Comparison of ENCODE assay signal across 37 cellular contexts in the genomic region with DNA sequence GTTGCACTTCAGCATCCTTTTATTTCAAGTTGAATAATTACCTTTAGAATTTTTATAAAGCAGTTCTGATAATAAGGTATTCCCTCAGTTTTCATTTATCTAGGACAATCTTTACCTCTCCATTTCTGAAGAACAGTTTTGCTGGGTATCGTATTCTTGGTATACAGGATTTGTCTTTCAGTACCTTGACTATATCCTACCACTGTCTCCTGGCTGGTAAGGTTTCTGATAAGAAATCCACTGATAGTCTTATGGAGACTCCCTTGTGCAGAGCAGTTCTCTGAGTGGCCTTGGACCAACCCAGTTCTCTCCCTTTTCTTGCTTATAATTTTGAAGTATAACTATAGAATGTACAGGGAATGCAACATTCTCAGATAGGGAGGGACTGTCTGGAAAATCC. TPM values are rescaled to one million over a fixed set of nuclear protein-coding genes. Genes with fewer than 3 reads are reported as not detected.
"Had no signal": no experiment of that assay in that cellular context is flagged by ENCODE, and none has a peak within 500 bp of the region (broad histone marks: within the 10 kb centered on the region; RNA-seq: fewer than 3 reads in every experiment).

No MANE protein-coding gene starts in this region.

- H3K27ac ChIP-seq: adrenal gland, ascending aorta, cardiac muscle cell, VCaP had no signal

- H3K4me1 ChIP-seq: adrenal gland, ascending aorta had no signal

- H3K27ac Mint-ChIP-seq: activated B cell treated with CpG ODN at 0.5 μM for 24 hours; activated CD4-positive, alpha-beta memory T cell treated with anti-CD3 and anti-CD28 coated beads for 36 hours; activated CD4-positive, alpha-beta T cell treated with anti-CD3 and anti-CD28 coated beads, Interleukin-2, amount 10 ng/mL, durations not matched to agents 24 days and 14 days; activated CD8-positive, alpha-beta T cell treated with anti-CD3 and anti-CD28 coated beads for 36 hours; activated naive CD4-positive, alpha-beta T cell treated with anti-CD3 and anti-CD28 coated beads, Interleukin-2, amount 50 U/mL, for 72 hours; activated naive CD8-positive, alpha-beta T cell treated with anti-CD3 and anti-CD28 coated beads for 36 hours; activated T-cell treated with anti-CD3 and anti-CD28 coated beads, Interleukin-2, amount 50 U/mL, for 72 hours; activated T-helper 1 cell treated with anti-CD3 and anti-CD28 coated beads, Interleukin-12 subunit alpha, Interleukin-12 subunit beta, Interleukin-2, Interleukin-4 antibody, amounts not matched to agents 30 ng/mL and 10 ng/mL and 1 ng/mL, durations not matched to agents 14 hours and 24 hours and 36 hours; activated T-helper 17 cell treated with anti-CD3 and anti-CD28 coated beads, Interleukin-2, amount 50 U/mL, for 72 hours; brain; T-helper 1 cell treated with Interleukin-12 subunit alpha and Interleukin-12 subunit beta and Interleukin-4 antibody, amounts not matched to agents 30 μg/mL and 1 μg/mL, for 36 hours; T-helper 2 cell treated with Interferon-gamma antibody and Interleukin-4, amounts not matched to agents 5 μg/mL and 100 μg/mL, for 36 hours had no signal

- H3K4me3 ChIP-seq: adrenal gland, ascending aorta, cardiac muscle cell had no signal

- H3K36me3 Mint-ChIP-seq: brain had no signal

- ATAC-seq: activated CD8-positive, alpha-beta T cell treated with anti-CD3 and anti-CD28 coated beads for 36 hours; activated naive CD4-positive, alpha-beta T cell treated with anti-CD3 and anti-CD28 coated beads, Interleukin-2, amount 50 U/mL, for 72 hours; activated T-cell treated with anti-CD3 and anti-CD28 coated beads, Interleukin-2, amount 50 U/mL, for 4 hours; activated T-cell treated with anti-CD3 and anti-CD28 coated beads, Interleukin-2, amount 50 U/mL, for 72 hours; activated T-helper 17 cell treated with anti-CD3 and anti-CD28 coated beads, Interleukin-2, amount 50 U/mL, for 72 hours had no signal

- H3K4me1 Mint-ChIP-seq: activated CD4-positive, alpha-beta T cell treated with anti-CD3 and anti-CD28 coated beads, Interleukin-2, amount 10 ng/mL, durations not matched to agents 24 days and 14 days; activated naive CD8-positive, alpha-beta T cell treated with anti-CD3 and anti-CD28 coated beads for 36 hours; activated T-helper 17 cell treated with anti-CD3 and anti-CD28 coated beads, Interleukin-2, amount 50 U/mL, for 72 hours; brain; central memory CD8-positive, alpha-beta T cell had no signal

- H3K36me3 ChIP-seq: adrenal gland, ascending aorta, cardiac muscle cell had no signal

- H3K27me3 ChIP-seq: adrenal gland, ascending aorta, cardiac muscle cell had no signal

- H3K27me3 Mint-ChIP-seq: activated B cell treated with CpG ODN at 0.5 μM for 24 hours; activated CD4-positive, alpha-beta memory T cell treated with anti-CD3 and anti-CD28 coated beads for 36 hours; activated CD4-positive, alpha-beta T cell treated with anti-CD3 and anti-CD28 coated beads, Interleukin-2, amount 10 ng/mL, durations not matched to agents 24 days and 14 days; activated CD8-positive, alpha-beta T cell treated with anti-CD3 and anti-CD28 coated beads for 36 hours; activated naive CD8-positive, alpha-beta T cell treated with anti-CD3 and anti-CD28 coated beads for 36 hours; activated T-helper 17 cell treated with anti-CD3 and anti-CD28 coated beads, Interleukin-2, amount 50 U/mL, for 72 hours; central memory CD8-positive, alpha-beta T cell had no signal

- H3K4me3 Mint-ChIP-seq: activated B cell treated with CpG ODN at 0.5 μM for 24 hours; activated CD4-positive, alpha-beta memory T cell treated with anti-CD3 and anti-CD28 coated beads for 36 hours; activated CD4-positive, alpha-beta T cell treated with anti-CD3 and anti-CD28 coated beads, Interleukin-2, amount 10 ng/mL, durations not matched to agents 24 days and 14 days; activated CD8-positive, alpha-beta T cell treated with anti-CD3 and anti-CD28 coated beads for 36 hours; activated naive CD8-positive, alpha-beta T cell treated with anti-CD3 and anti-CD28 coated beads for 36 hours; activated T-cell treated with anti-CD3 and anti-CD28 coated beads, Interleukin-2, amount 50 U/mL, for 4 hours; activated T-cell treated with anti-CD3 and anti-CD28 coated beads, Interleukin-2, amount 50 U/mL, for 72 hours; activated T-helper 1 cell treated with anti-CD3 and anti-CD28 coated beads, Interleukin-12 subunit alpha, Interleukin-12 subunit beta, Interleukin-2, Interleukin-4 antibody, amounts not matched to agents 30 ng/mL and 10 ng/mL and 1 ng/mL, durations not matched to agents 14 hours and 24 hours and 36 hours; activated T-helper 17 cell treated with anti-CD3 and anti-CD28 coated beads, Interleukin-2, amount 50 U/mL, for 72 hours; brain; central memory CD8-positive, alpha-beta T cell; T-helper 1 cell treated with Interleukin-12 subunit alpha and Interleukin-12 subunit beta and Interleukin-4 antibody, amounts not matched to agents 30 μg/mL and 1 μg/mL, for 36 hours; T-helper 2 cell treated with Interferon-gamma antibody and Interleukin-4, amounts not matched to agents 5 μg/mL and 100 μg/mL, for 36 hours had no signal

- DNase-seq: activated B cell treated with CpG ODN at 0.5 μM for 24 hours; activated CD4-positive, alpha-beta memory T cell treated with anti-CD3 and anti-CD28 coated beads for 36 hours; activated CD4-positive, alpha-beta T cell treated with anti-CD3 and anti-CD28 coated beads for 4 hours; activated CD4-positive, alpha-beta T cell treated with anti-CD3 and anti-CD28 coated beads, Interleukin-2, amount 10 ng/mL, durations not matched to agents 24 days and 14 days; activated CD4-positive, alpha-beta T cell treated with anti-CD3 and anti-CD28 coated beads, Interleukin-2, amount 50 U/mL, for 1 hour; activated CD4-positive, alpha-beta T cell treated with anti-CD3 and anti-CD28 coated beads, Interleukin-2, amount 50 U/mL, for 4 hours; activated CD4-positive, CD25-positive, alpha-beta regulatory T cell treated with anti-CD3 and anti-CD28 coated beads, Interleukin-2, amount 50 U/mL, for 72 hours; activated CD8-positive, alpha-beta memory T cell treated with anti-CD3 and anti-CD28 coated beads, Interleukin-2, amount 50 U/mL, for 4 hours; activated CD8-positive, alpha-beta T cell treated with anti-CD3 and anti-CD28 coated beads for 36 hours; activated effector memory CD4-positive, alpha-beta T cell treated with anti-CD3 and anti-CD28 coated beads, Interleukin-2, amount 50 U/mL, for 16 hours; activated gamma-delta T cell treated with Interleukin-2 at 50 U/mL for 16 hours; activated naive CD4-positive, alpha-beta T cell; activated naive CD4-positive, alpha-beta T cell treated with anti-CD3 and anti-CD28 coated beads, Interleukin-2, amount 50 U/mL, for 16 hours; activated naive CD8-positive, alpha-beta T cell treated with anti-CD3 and anti-CD28 coated beads for 36 hours; activated T-cell treated with anti-CD3 and anti-CD28 coated beads for 4 hours; activated T-cell treated with anti-CD3 and anti-CD28 coated beads, Interleukin-2, amount 50 U/mL, for 1 hour; activated T-cell treated with anti-CD3 and anti-CD28 coated beads, Interleukin-2, amount 50 U/mL, for 4 hours; activated T-cell treated with anti-CD3 and anti-CD28 coated beads, Interleukin-2, amount 50 U/mL, for 72 hours; adrenal gland; amygdala; anterior cingulate cortex; caudate nucleus; cerebellar nuclear complex; T-helper 1 cell; T-helper 2 cell; T-helper 9 cell had no signal

RNA-seq across cellular contexts. Expression of a gene that starts 51.3 kb away (rescaled TPM):
- total RNA-seq: activated B cell treated with CpG ODN at 0.5 μM for 24 hours, ascending aorta, bronchial epithelial cell, cardiac muscle cell had no signal
- polyA plus RNA-seq: cardiac muscle cell had no signal
